Comparison of ENCODE assay signal across 31 cellular contexts in the genomic region with DNA sequence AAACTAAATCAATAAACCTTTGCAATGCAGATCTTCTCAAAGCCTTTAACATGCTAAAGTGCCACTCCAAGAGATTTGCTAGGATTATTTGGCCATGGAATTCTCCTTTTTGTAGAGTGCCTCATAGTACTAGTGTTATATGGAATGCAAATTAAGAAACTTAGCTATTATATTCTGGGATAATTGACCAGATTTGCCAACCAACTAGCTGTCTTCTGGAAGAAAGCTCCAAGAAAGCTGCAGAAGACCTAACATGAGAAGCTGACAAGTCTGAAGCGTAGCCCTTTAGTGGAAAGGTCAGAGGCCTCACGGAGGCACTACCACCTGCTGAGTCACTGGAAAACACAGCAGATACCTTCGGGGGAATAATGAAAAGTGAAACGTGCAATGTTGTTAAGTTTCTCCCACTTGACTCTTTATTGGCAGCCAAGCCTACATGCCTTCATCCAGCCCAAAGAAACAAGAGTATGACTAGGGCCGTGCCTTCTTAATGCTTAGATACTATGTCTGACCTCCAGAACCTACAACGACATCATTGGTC.
"Had no signal": no experiment of that assay in that cellular context is flagged by ENCODE, and none has a peak within 500 bp of the region (broad histone marks: within the 10 kb centered on the region; RNA-seq: fewer than 3 reads in every experiment).

No MANE protein-coding gene starts in this region.

- H3K36me3 ChIP-seq: ascending aorta, cardiac muscle cell, gastroesophageal sphincter, neutrophil, suprapubic skin, tibial artery, upper lobe of right lung had no signal

- H3K27ac ChIP-seq: ascending aorta, cardiac muscle cell, coronary artery, dorsolateral prefrontal cortex, gastroesophageal sphincter, neutrophil, skin epidermis, suprapubic skin, tibial artery, upper lobe of right lung had no signal

- H3K27me3 ChIP-seq: ascending aorta, cardiac muscle cell, dorsolateral prefrontal cortex, gastroesophageal sphincter, neutrophil, suprapubic skin, tibial artery, upper lobe of right lung had no signal

- H3K4me3 ChIP-seq: ascending aorta, cardiac muscle cell, coronary artery, dorsolateral prefrontal cortex, gastroesophageal sphincter, skin epidermis, suprapubic skin, tibial artery, upper lobe of right lung had no signal

- H3K9me3 ChIP-seq: ascending aorta, gastroesophageal sphincter, neutrophil, suprapubic skin, tibial artery, upper lobe of right lung had no signal

- ATAC-seq: activated CD8-positive, alpha-beta memory T cell treated with anti-CD3 and anti-CD28 coated beads, Interleukin-2, amount 10 ng/mL, durations not matched to agents 7 days and 5 days; activated CD8-positive, alpha-beta T cell treated with anti-CD3 and anti-CD28 coated beads, Interleukin-2, amount 10 ng/mL, durations not matched to agents 7 days and 5 days; gastroesophageal sphincter; left colon; sciatic nerve; stimulated activated memory B cell treated with anti-CD40 and anti-IgM and Interleukin-4, amounts not matched to agents 10 μg/mL and 1 μg/mL and 100 μg/mL, for 72 hours; upper lobe of right lung had no signal

- DNase-seq: activated CD4-positive, alpha-beta T cell treated with anti-CD3 and anti-CD28 coated beads, Interleukin-2, amount 50 U/mL, for 1 hour; activated CD8-positive, alpha-beta memory T cell treated with anti-CD3 and anti-CD28 coated beads, Interleukin-2, amount 10 ng/mL, durations not matched to agents 7 days and 5 days; activated CD8-positive, alpha-beta T cell treated with anti-CD3 and anti-CD28 coated beads, Interleukin-2, amount 10 ng/mL, durations not matched to agents 7 days and 5 days; activated effector memory CD4-positive, alpha-beta T cell treated with Interleukin-2 at 50 U/mL for 16 hours; activated naive CD4-positive, alpha-beta T cell treated with Interleukin-2 at 50 U/mL for 16 hours; activated T-cell treated with anti-CD3 and anti-CD28 coated beads, Interleukin-2, amount 50 U/mL, for 48 hours; cerebellar nuclear complex; dorsolateral prefrontal cortex; effector memory CD4-positive, alpha-beta T cell; erythroblast; hippocampal formation; kidney; left colon; mammary epithelial cell; naive B cell; nephron progenitor cell; retina; stimulated activated CD4-positive, alpha-beta T cell treated with anti-CD3 and anti-CD28 coated beads, Interleukin-12 subunit alpha, Interleukin-12 subunit beta, amount 100 ng/mL, for 4 hours; stimulated activated CD4-positive, alpha-beta T cell treated with anti-CD3 and anti-CD28 coated beads, Interleukin-4, amount 100 ng/mL, for 4 hours; stimulated activated CD8-positive, alpha-beta memory T cell treated with anti-CD3 and anti-CD28 coated beads, Interleukin-4, amount 100 ng/mL, for 48 hours; tibial artery; upper lobe of right lung had no signal
